19 cellular contexts compared by ENCODE assay signal in genomic region chr7:146658604-146659003, GRCh38.
"Had no signal": no experiment of that assay in that cellular context is flagged by ENCODE, and none has a peak within 500 bp of the region (broad histone marks: within the 10 kb centered on the region; RNA-seq: fewer than 3 reads in every experiment).

No MANE protein-coding gene starts in this region.

- DNase-seq: KBM-7, NCI-H1092, NCI-H1105 treated with DMSO at 0.1 percent for 48 hours, NCI-H1417 treated with DMSO at 0.1 percent for 48 hours, NCI-H146, NCI-H1930, NCI-H2081, NCI-H2107, NCI-H226, NCI-H446, NCI-H510A, NCI-H524 treated with DMSO at 0.1 percent for 48 hours, NCI-H69, NCI-H774, PC-3, SHP77, SJCRH30, T-helper 1 cell had no signal

- H3K9me3 ChIP-seq: SJCRH30 had no signal

- H3K4me3 ChIP-seq: SJCRH30 had no signal

- H3K36me3 ChIP-seq: SJCRH30 had no signal

- H3K27ac ChIP-seq: RWPE1, SJCRH30 had no signal

- H3K27me3 ChIP-seq: SJCRH30 had no signal
